16 cellular contexts compared by ENCODE assay signal in the genomic region with DNA sequence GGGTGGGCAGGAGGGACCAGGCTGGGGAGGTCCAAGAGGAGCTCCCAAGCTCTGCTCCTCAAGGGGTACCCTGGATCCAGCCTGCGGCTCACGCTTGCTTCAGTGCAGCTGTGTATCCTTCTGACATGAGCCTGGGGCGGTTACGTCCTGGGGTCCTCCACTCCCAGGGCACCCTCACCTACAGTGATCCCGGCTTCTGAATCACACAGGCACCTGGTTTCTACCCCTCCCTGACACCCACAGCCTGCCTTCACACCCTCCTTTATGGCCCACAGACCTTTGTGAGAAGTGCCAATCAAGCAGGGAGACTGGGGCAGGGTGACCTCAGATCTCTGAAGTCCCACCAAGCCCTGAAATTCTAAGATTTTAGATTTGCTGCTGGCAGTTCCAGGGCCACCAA. TPM values are rescaled to one million over a fixed set of nuclear protein-coding genes. Genes with fewer than 3 reads are reported as not detected.
A peak's percentile ranks its signal among the peaks of the same experiment; 100 is the strongest.
DNase-seq lines count a peak whose midpoint lies in the region; ATAC-seq and TF ChIP-seq lines count a peak whose summit lies in the region.
"Had no signal": no experiment of that assay in that cellular context is flagged by ENCODE, and none has a peak within 500 bp of the region (broad histone marks: within the 10 kb centered on the region; RNA-seq: fewer than 3 reads in every experiment).

No MANE protein-coding gene starts in this region.

- H3K9me3 ChIP-seq in SK-N-SH (no peaks in the 10 kb centered on the region), mucosa of rectum (ENCODE audit: control insufficient read depth in 2 of 2, low read length in 2 of 2) (no peaks in the 10 kb centered on the region), tibial artery (no peaks in the 10 kb centered on the region)
- H3K9me3 ChIP-seq: prostate gland had no signal

- POLR2A ChIA-PET in SK-N-SH (lab: Yijun Ruan, JAX), result no interaction called here

- CTCF ChIA-PET in SK-N-SH (lab: Yijun Ruan, JAX), result interaction anchor here (1.0 to 4.1 kb wide), 9 partner anchors 8 to 263 kb away, joined by 3 to 18 read pairs (median 7); no protein-coding TSS in a partner anchor

- peaks cover 41% of the 10 kb centered on the region for H3K79me2 ChIP-seq in SK-N-SH (ENCODE audit: insufficient read depth)

- H3K4me3 ChIP-seq in SK-N-SH (ENCODE audit: low read depth in 2 of 2, low read length in 1 of 2) (no peak overlapping the region; a peak in 1 of 4 replicates), mucosa of rectum (ENCODE audit: low read length in 2 of 2) (peak overlapping the region; percentile 31 to 33), tibial artery (peak overlapping the region; percentile 98)

- no peak overlapping the region for H3K27ac Mint-ChIP-seq in central memory CD8-positive, alpha-beta T cell (ENCODE audit: low read depth)

- peaks cover 12 to 28% of the 10 kb centered on the region in 2 experiments; a peak in 2 of 4 replicates for H3K4me1 ChIP-seq in SK-N-SH (ENCODE audit: control insufficient read depth in 1 of 2, insufficient read depth in 2 of 2, low read depth in 1 of 2, low read length in 1 of 2)
- peaks cover 52 to 70% of the 10 kb centered on the region in 2 donors for H3K4me1 ChIP-seq in mucosa of rectum (ENCODE audit: control insufficient read depth in 2 of 2, insufficient read depth in 2 of 2, low read length in 2 of 2)
- H3K4me1 ChIP-seq in tibial artery, result peaks cover 0 to 62% (median 35%) of the 10 kb centered on the region in 4 donors
- H3K4me1 ChIP-seq: foreskin keratinocyte had no signal

- DNase-seq in SK-N-SH (no peak), tibial artery (no peak), dermis blood vessel endothelial cell (no peak), GF-D8 (lab: John Stamatoyannopoulos, UW) (no peak)
- DNase-seq in central memory CD8-positive, alpha-beta T cell (ENCODE audit: low spot score in 2 of 2), result no peak
- DNase-seq: activated CD8-positive, alpha-beta memory T cell treated with anti-CD3 and anti-CD28 coated beads for 24 hours; activated effector memory CD4-positive, alpha-beta T cell treated with Interleukin-2 at 50 U/mL for 16 hours; CD4-positive, alpha-beta memory T cell; effector CD8-positive, alpha-beta T cell; EL; foreskin keratinocyte; NCI-H1048 had no signal

- TF ChIP-seq RAD21 in SK-N-SH (IDR thresholded peaks at IDR 0.05; ENCODE audit: low read length), result no peak

- H3K27me3 Mint-ChIP-seq in central memory CD8-positive, alpha-beta T cell, result no peaks in the 10 kb centered on the region

- H3K4me2 ChIP-seq in SK-N-SH, result 0 out of 2 replicates have a peak overlapping the region, but pooled peaks have one; percentile 76

- TF ChIP-seq CTCF in SK-N-SH (IDR thresholded peaks at IDR 0.05), result no peak
- no peak for TF ChIP-seq CTCF in tibial artery (IDR thresholded peaks at IDR 0.05)

- no peak overlapping the region for H3K9ac ChIP-seq in SK-N-SH
- H3K9ac ChIP-seq in mucosa of rectum (ENCODE audit: low read depth in 1 of 2, low read length in 2 of 2), result peak overlapping the region in 1 of 2 donors; percentile 67

- no peaks in the 10 kb centered on the region for H3K27me3 ChIP-seq in SK-N-SH (ENCODE audit: insufficient read depth)
- H3K27me3 ChIP-seq in mucosa of rectum (ENCODE audit: control insufficient read depth in 2 of 2, insufficient read depth in 2 of 2, low read length in 2 of 2), result no peaks in the 10 kb centered on the region
- no peaks in the 10 kb centered on the region for H3K27me3 ChIP-seq in tibial artery
- H3K27me3 ChIP-seq: foreskin keratinocyte had no signal

- no peaks in the 10 kb centered on the region for H4K20me1 ChIP-seq in SK-N-SH (ENCODE audit: insufficient read depth)

- no peak for TF ChIP-seq EP300 in SK-N-SH (IDR thresholded peaks at IDR 0.05; ENCODE audit: borderline replicate concordance in 1 of 2, low read depth in 1 of 2, low read length in 1 of 2)

- no peak for ATAC-seq in SK-N-SH treated with all-trans-retinoic acid at 6 μM for 48 hours
- ATAC-seq in central memory CD8-positive, alpha-beta T cell (replicated peaks; ENCODE audit: extremely low read depth, poor library complexity, severe bottlenecking), result no peak
- ATAC-seq in GM21619 (IDR thresholded peaks at IDR 0.05; ENCODE audit: unreplicated experiment), result no peak
- ATAC-seq: foreskin keratinocyte had no signal

- H3K4me3 Mint-ChIP-seq in central memory CD8-positive, alpha-beta T cell, result peak overlapping the region; percentile 18

- intact Hi-C loops in tibial artery (cut with DNase I; ENCODE audit: low total_unique reads), result no loop called here

- H3K36me3 Mint-ChIP-seq in central memory CD8-positive, alpha-beta T cell (ENCODE audit: insufficient read depth), result peaks cover 2% of the 10 kb centered on the region
- H3K36me3 Mint-ChIP-seq: CD4-positive, alpha-beta memory T cell had no signal

- H3K27ac ChIP-seq in SK-N-SH (ENCODE audit: low read depth in 2 of 2, low read length in 1 of 2), result no peak overlapping the region
- peak overlapping the region; percentile 96 to 98 for H3K27ac ChIP-seq in mucosa of rectum (ENCODE audit: low read depth in 2 of 2, low read length in 2 of 2)
- H3K27ac ChIP-seq in tibial artery, result peak overlapping the region in 1 of 2 donors; percentile 89

- no peaks in the 10 kb centered on the region for H3F3A ChIP-seq in SK-N-SH (replicated peaks; ENCODE audit: insufficient read depth)

- no peaks in the 10 kb centered on the region for H3K9me2 ChIP-seq in SK-N-SH

- no peaks in the 10 kb centered on the region for H3K9me3 Mint-ChIP-seq in central memory CD8-positive, alpha-beta T cell
- H3K9me3 Mint-ChIP-seq: CD4-positive, alpha-beta memory T cell had no signal

- 100% methylated on average over 4 of the region's 5 CpGs for WGBS in SK-N-SH (ENCODE audit: low lambda C conversion rate)

- H2AFZ ChIP-seq in SK-N-SH (ENCODE audit: low read depth), result no peak overlapping the region

- peaks cover 3 to 20% of the 10 kb centered on the region in 2 experiments for H3K36me3 ChIP-seq in SK-N-SH (replicated peaks in 1 of 2; ENCODE audit: control insufficient read depth in 1 of 2, insufficient read depth in 2 of 2, low read length in 1 of 2)
- peaks cover 13 to 27% of the 10 kb centered on the region in 2 donors for H3K36me3 ChIP-seq in mucosa of rectum (ENCODE audit: control insufficient read depth in 2 of 2, insufficient read depth in 2 of 2, low read length in 2 of 2)
- H3K36me3 ChIP-seq in tibial artery, result peaks cover 19 to 31% (median 25%) of the 10 kb centered on the region in 3 donors

- peaks cover 18% of the 10 kb centered on the region for H3K4me1 Mint-ChIP-seq in central memory CD8-positive, alpha-beta T cell

TF ChIP-seq in SK-N-SH, 30 proteins besides CTCF, POLR2A, EP300 and RAD21 (continues in another document):
- TF ChIP-seq POLR2AphosphoS5 (IDR thresholded peaks at IDR 0.05; ENCODE audit: low read depth, low read length), result no peak
- TF ChIP-seq NRF1 (IDR thresholded peaks at IDR 0.05; ENCODE audit: low read depth, low read length), result no peak
- TF ChIP-seq NFIC (IDR thresholded peaks at IDR 0.05; ENCODE audit: borderline replicate concordance), result no peak
- no peak for TF ChIP-seq YY1 (IDR thresholded peaks at IDR 0.05; ENCODE audit: low read depth)
- TF ChIP-seq EZH2phosphoT487 (IDR thresholded peaks at IDR 0.05; ENCODE audit: borderline replicate concordance, low read depth), result no peak
- no peak for TF ChIP-seq GATA2 (CRISPR knock-in tag; IDR thresholded peaks at IDR 0.05)
- no peak for TF ChIP-seq MXI1 (IDR thresholded peaks at IDR 0.05; ENCODE audit: low read depth, low read length)
- no peak for TF ChIP-seq CHD2 (IDR thresholded peaks at IDR 0.05; ENCODE audit: low read length, partially characterized antibody)
- TF ChIP-seq RCOR1 (IDR thresholded peaks at IDR 0.05; ENCODE audit: low read length), result no peak
- TF ChIP-seq SIN3A (IDR thresholded peaks at IDR 0.05; ENCODE audit: borderline replicate concordance, low read depth, low read length), result no peak
- no peak for TF ChIP-seq FOSL2 (IDR thresholded peaks at IDR 0.05; ENCODE audit: borderline replicate concordance, low read depth)
- no peak for TF ChIP-seq RXRA (IDR thresholded peaks at IDR 0.05; ENCODE audit: borderline replicate concordance, low read depth)

TF ChIP-seq in SK-N-SH treated with all-trans-retinoic acid at 6 μM for 48 hours, 23 proteins besides CTCF, POLR2A, EP300 and RAD21 (continues in another document):
- TF ChIP-seq GLIS3 (CRISPR knock-in tag; IDR thresholded peaks at IDR 0.05) (no peak), SNAI2 (CRISPR knock-in tag; IDR thresholded peaks at IDR 0.05) (no peak), PPARA (CRISPR knock-in tag; IDR thresholded peaks at IDR 0.05; ENCODE audit: borderline replicate concordance) (no peak), RARB (CRISPR knock-in tag; IDR thresholded peaks at IDR 0.05) (no peak), ISL1 (CRISPR knock-in tag; IDR thresholded peaks at IDR 0.05) (no peak), ZNF565 (CRISPR knock-in tag; conservative IDR thresholded peaks at IDR 0.05; ENCODE audit: low read depth) (no peak), TCF4 (CRISPR knock-in tag; IDR thresholded peaks at IDR 0.05; ENCODE audit: borderline replicate concordance) (no peak)
- TF ChIP-seq, protein P1, sequence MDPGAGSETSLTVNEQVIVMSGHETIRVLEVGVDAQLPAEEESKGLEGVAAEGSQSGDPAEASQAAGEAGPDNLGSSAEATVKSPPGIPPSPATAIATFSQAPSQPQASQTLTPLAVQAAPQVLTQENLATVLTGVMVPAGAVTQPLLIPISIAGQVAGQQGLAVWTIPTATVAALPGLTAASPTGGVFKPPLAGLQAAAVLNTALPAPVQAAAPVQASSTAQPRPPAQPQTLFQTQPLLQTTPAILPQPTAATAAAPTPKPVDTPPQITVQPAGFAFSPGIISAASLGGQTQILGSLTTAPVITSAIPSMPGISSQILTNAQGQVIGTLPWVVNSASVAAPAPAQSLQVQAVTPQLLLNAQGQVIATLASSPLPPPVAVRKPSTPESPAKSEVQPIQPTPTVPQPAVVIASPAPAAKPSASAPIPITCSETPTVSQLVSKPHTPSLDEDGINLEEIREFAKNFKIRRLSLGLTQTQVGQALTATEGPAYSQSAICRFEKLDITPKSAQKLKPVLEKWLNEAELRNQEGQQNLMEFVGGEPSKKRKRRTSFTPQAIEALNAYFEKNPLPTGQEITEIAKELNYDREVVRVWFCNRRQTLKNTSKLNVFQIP (CRISPR knock-in tag; IDR thresholded peaks at IDR 0.05; ENCODE audit: borderline replicate concordance, low read depth), result no peak

RNA-seq across cellular contexts. Expression of a gene that starts 1.5 kb away (rescaled TPM):
- polyA plus RNA-seq in SK-N-SH (2012; rRNA removed), result 45.0 and 60.4 TPM in 2 replicates
- 29.7 and 48.7 TPM in 2 replicates for polyA plus RNA-seq in SK-N-SH (2012; cell fraction: cytosol; rRNA removed)
- polyA plus RNA-seq in SK-N-SH (2012; cell fraction: nucleus; rRNA removed), result 58.1 and 89.1 TPM in 2 replicates
- total RNA-seq in dermis blood vessel endothelial cell, result 168 and 175 TPM in 2 replicates

RNA-seq across cellular contexts. Expression of a gene that starts 1.8 kb away (rescaled TPM):
- 47.6 and 49.4 TPM in 2 replicates for polyA plus RNA-seq in SK-N-SH (2012; rRNA removed)
- 23.5 and 33.3 TPM in 2 replicates for polyA plus RNA-seq in SK-N-SH (2012; cell fraction: cytosol; rRNA removed)
- polyA plus RNA-seq in SK-N-SH (2012; cell fraction: nucleus; rRNA removed), result 28.9 and 41.6 TPM in 2 replicates
- 50.4 and 96.0 TPM in 2 replicates for total RNA-seq in dermis blood vessel endothelial cell

RNA-seq across cellular contexts. Expression of a gene that starts 30.5 kb away (rescaled TPM):
- polyA plus RNA-seq in SK-N-SH (2012; rRNA removed), result 57.8 and 68.3 TPM in 2 replicates
- 25.4 and 36.9 TPM in 2 replicates for polyA plus RNA-seq in SK-N-SH (2012; cell fraction: cytosol; rRNA removed)
- 70.6 and 91.3 TPM in 2 replicates for polyA plus RNA-seq in SK-N-SH (2012; cell fraction: nucleus; rRNA removed)
- total RNA-seq in dermis blood vessel endothelial cell, result 53.4 and 58.2 TPM in 2 replicates

Comparison
In these comparisons a context has a peak if more than half of its experiments do, and no peak if none do; other contexts are left out.
1. H3K27ac ChIP-seq: peak in mucosa of rectum (2 of 2); none in SK-N-SH (0 of 2).
2. H3K4me3 ChIP-seq: peak in mucosa of rectum (2 of 2) and tibial artery (2 of 2); none in SK-N-SH (0 of 2).